Comparison of ENCODE assay signal across 29 cellular contexts in the genomic region with DNA sequence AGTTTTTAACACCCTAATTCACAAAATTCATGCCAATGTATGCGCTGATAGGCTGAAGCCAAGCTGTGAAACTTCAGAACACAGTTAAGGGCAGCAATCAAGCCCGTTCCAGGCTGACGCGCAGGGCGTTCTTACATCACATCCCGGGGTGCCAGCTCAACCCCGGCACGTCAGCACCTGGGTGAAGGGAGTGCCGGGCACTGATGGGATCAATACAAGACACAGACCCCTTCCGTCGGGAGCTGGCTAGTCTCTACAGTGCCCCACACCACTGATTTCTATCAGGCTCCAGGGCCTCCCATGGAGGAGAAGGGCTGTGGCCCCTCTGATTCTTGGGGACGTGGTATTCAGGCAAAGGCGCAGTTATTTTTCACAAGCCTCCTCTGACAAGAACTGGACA. TPM values are rescaled to one million over a fixed set of nuclear protein-coding genes. Genes with fewer than 3 reads are reported as not detected.
A peak's percentile ranks its signal among the peaks of the same experiment; 100 is the strongest.
DNase-seq lines count a peak whose midpoint lies in the region; ATAC-seq and TF ChIP-seq lines count a peak whose summit lies in the region.
"Had no signal": no experiment of that assay in that cellular context is flagged by ENCODE, and none has a peak within 500 bp of the region (broad histone marks: within the 10 kb centered on the region; RNA-seq: fewer than 3 reads in every experiment).

No MANE protein-coding gene starts in this region.

- CTCF ChIA-PET in mammary epithelial cell (lab: Charles Lee; ENCODE audit: low non-redundant PET) = no interaction called here

- ATAC-seq in lung (ENCODE audit: insufficient read depth, low FRiP score) (no peak), left ventricle myocardium superior (no peak), HG02678 (IDR thresholded peaks at IDR 0.05; ENCODE audit: unreplicated experiment) (no peak)
- ATAC-seq: A549, GM12878 had no signal

- dilution Hi-C loops in mammary epithelial cell (cut with HindIII; ENCODE audit: low sequenced_read_pairs) = no loop called here

- H3K27ac ChIP-seq in mammary epithelial cell (ENCODE audit: insufficient read depth, low read depth, low read length) = no peak overlapping the region
- H3K27ac ChIP-seq in breast epithelium = no peak overlapping the region
- H3K27ac ChIP-seq in lung (ENCODE audit: low read depth in 1 of 2, low read length in 1 of 2) = no peak overlapping the region
- H3K27ac ChIP-seq: 22Rv1, A549, BLaER1 had no signal

- H2AFZ ChIP-seq in mammary epithelial cell (ENCODE audit: low read depth, low read length) = no peak overlapping the region

- TSS peak; percentile 47 for BruUV-seq in mammary epithelial cell (replicated peaks; lab: Mats Ljungman, UMichigan)

- 94% methylated on average over 13 of the region's 13 CpGs for WGBS in mammary epithelial cell (ENCODE audit: low coverage, missing lambda C conversion rate)
- 96% methylated on average over 13 of the region's 13 CpGs for WGBS in lung, 2 donors

- H3K36me3 ChIP-seq in mammary epithelial cell (ENCODE audit: insufficient read depth, low read length) (peaks cover 7% of the 10 kb centered on the region), breast epithelium (no peaks in the 10 kb centered on the region), lung (ENCODE audit: control insufficient read depth in 2 of 2, insufficient read depth in 2 of 2, low read length in 2 of 2) (peaks cover 11 to 24% of the 10 kb centered on the region in 2 donors)

- H3K4me2 ChIP-seq in mammary epithelial cell (ENCODE audit: insufficient read depth, low read depth, low read length) = no peak overlapping the region
- H3K4me2 ChIP-seq: A549, BLaER1 had no signal

- intact Hi-C loops in mammary epithelial cell (cut with micrococcal nuclease) = no loop called here
- intact Hi-C loops in breast epithelium (cut with DNase I; ENCODE audit: low total_unique reads) = no loop called here
- intact Hi-C loops in posterior vena cava (cut with DNase I) = loop anchor here in 1 of 2 donors (2.0 kb wide), 1 partner anchor 60 kb away; no protein-coding TSS in a partner anchor
- intact Hi-C loops in left ventricle myocardium superior (cut with micrococcal nuclease) = no loop called here

- no peak for DNase-seq in mammary epithelial cell
- DNase-seq in breast epithelium (ENCODE audit: low spot score in 2 of 2) = no peak
- DNase-seq in lung (ENCODE audit: low spot score) = no peak
- DNase-seq in posterior vena cava (ENCODE audit: low spot score) = peak; percentile 75
- no peak for DNase-seq in left ventricle myocardium superior
- DNase-seq: ACHN; BE2C; C1 segment of cervical spinal cord; CD4-positive, alpha-beta memory T cell; CD4-positive, CD25-positive, alpha-beta regulatory T cell; CD8-positive, alpha-beta memory T cell; COR-L47; DMS 273 treated with DMSO at 0.1 percent for 48 hours; DMS153; DMS53; DMS79; DND-41; EL; GDM1 had no signal

- H3K4me3 ChIP-seq in mammary epithelial cell (replicated peaks in 1 of 3; ENCODE audit: insufficient read depth in 1 of 3, low read depth in 2 of 3, low read length in 3 of 3) (no peak overlapping the region), breast epithelium (no peak overlapping the region), lung (peak overlapping the region; percentile 6)
- H3K4me3 ChIP-seq: A549, BLaER1, GM12878 had no signal

- H3K9me3 ChIP-seq in mammary epithelial cell (replicated peaks; ENCODE audit: insufficient read depth, low read length) (no peaks in the 10 kb centered on the region), breast epithelium (no peaks in the 10 kb centered on the region), lung (ENCODE audit: control insufficient read depth in 2 of 2, insufficient read depth in 1 of 2, low read length in 1 of 2) (peaks cover 0 to 6% of the 10 kb centered on the region in 2 donors)
- H3K9me3 ChIP-seq: A549, BE2C, BLaER1 had no signal

- H3K9ac ChIP-seq in mammary epithelial cell (ENCODE audit: insufficient read depth, low read length) = no peak overlapping the region
- H3K9ac ChIP-seq: BLaER1 had no signal

- in situ Hi-C loops in mammary epithelial cell (cut with MboI; ENCODE audit: low sequenced_read_pairs in 2 of 2) = no loop called here

- TF ChIP-seq POLR2A in breast epithelium (IDR thresholded peaks at IDR 0.05) = no peak

- H3K79me2 ChIP-seq in mammary epithelial cell (ENCODE audit: insufficient read depth, low read length) = no peaks in the 10 kb centered on the region

- no peaks in the 10 kb centered on the region for H4K20me1 ChIP-seq in mammary epithelial cell (ENCODE audit: insufficient read depth, low read length)

- TF ChIP-seq CTCF in mammary epithelial cell (conservative IDR thresholded peaks at IDR 0.05 in 1 of 2, IDR thresholded peaks at IDR 0.05 in 1 of 2; ENCODE audit: extremely low read depth in 1 of 2, insufficient read depth in 1 of 2, low read depth in 1 of 2, low read length in 2 of 2) (no peak), breast epithelium (IDR thresholded peaks at IDR 0.05) (no peak), lung (IDR thresholded peaks at IDR 0.05; ENCODE audit: control extremely low read depth, extremely low read depth) (no peak)

- H3K4me1 ChIP-seq in mammary epithelial cell (ENCODE audit: insufficient read depth, low read length) (no peaks in the 10 kb centered on the region), breast epithelium (no peaks in the 10 kb centered on the region), lung (ENCODE audit: control insufficient read depth in 2 of 2, insufficient read depth in 2 of 2, low read length in 2 of 2) (peaks cover 0 to 2% of the 10 kb centered on the region in 2 donors)
- H3K4me1 ChIP-seq: BE2C had no signal

- H3K27me3 ChIP-seq in mammary epithelial cell (ENCODE audit: insufficient read depth, low read length) (peaks cover 11% of the 10 kb centered on the region), breast epithelium (peaks cover 9 to 22% of the 10 kb centered on the region in 2 donors), lung (ENCODE audit: control insufficient read depth, insufficient read depth) (peaks cover 2% of the 10 kb centered on the region)

RNA-seq across cellular contexts. Expression of a gene that starts 12.0 kb away (rescaled TPM):
- not detected for total RNA-seq in mammary epithelial cell
- polyA plus RNA-seq in mammary epithelial cell = not detected
- not detected for polyA minus RNA-seq in mammary epithelial cell
- total RNA-seq in breast epithelium = not detected
- not detected for total RNA-seq in lung
- not detected for polyA plus RNA-seq in lung
- not detected for total RNA-seq in posterior vena cava
- total RNA-seq in left ventricle myocardium superior = not detected
- total RNA-seq: A172; CD4-positive, alpha-beta memory T cell; CD4-positive, CD25-positive, alpha-beta regulatory T cell; CD8-positive, alpha-beta memory T cell; Daoy; G401; GM12878 had no signal
- polyA plus RNA-seq: A549; AG04450; CD14-positive monocyte; CD4-positive, alpha-beta memory T cell; CD4-positive, CD25-positive, alpha-beta regulatory T cell; CD8-positive, alpha-beta memory T cell; GM12878 had no signal
